ENCODE assay signal across 8 cellular contexts in genomic region chr3:146503459-146504202, GRCh38. TPM values are rescaled to one million over a fixed set of nuclear protein-coding genes. Genes with fewer than 3 reads are reported as not detected.
DNase-seq lines count a peak whose midpoint lies in the region; ATAC-seq and TF ChIP-seq lines count a peak whose summit lies in the region.

No MANE protein-coding gene starts in this region.

- ATAC-seq in GM18868 (IDR thresholded peaks at IDR 0.05; ENCODE audit: unreplicated experiment) = peak; percentile 98
- ATAC-seq in HG02981 (IDR thresholded peaks at IDR 0.05; ENCODE audit: unreplicated experiment) = peak; percentile 93
- ATAC-seq in esophagus mucosa = peak; percentile 82
- no peak for ATAC-seq in psoas muscle

- CTCF ChIA-PET in AG04449 (lab: Yijun Ruan, JAX) = interaction anchor here (1.0 kb wide), 1 partner anchor 11 kb away, joined by 4 read pairs; no protein-coding TSS in a partner anchor

- H3K9me3 ChIP-seq in testis (no peaks in the 10 kb centered on the region), psoas muscle (no peaks in the 10 kb centered on the region)

- DNase-seq in AG04449 (ENCODE audit: low read depth, low spot score) = peak; percentile 74
- DNase-seq in NCI-H526 treated with DMSO at 0.1 percent for 48 hours (lab: John Stamatoyannopoulos, UW) = peak; percentile 78
- DNase-seq in testis = no peak
- no peak for DNase-seq in activated T-cell treated with anti-CD3 and anti-CD28 coated beads, Interleukin-2, amount 50 U/mL, for 24 hours
- DNase-seq in psoas muscle = no peak

- intact Hi-C loops in testis (cut with DNase I; ENCODE audit: low total_unique reads) = no loop called here
- intact Hi-C loops in psoas muscle (cut with DNase I) = no loop called here

- TF ChIP-seq POLR2A in testis (IDR thresholded peaks at IDR 0.05) = no peak

- H3K4me3 ChIP-seq in AG04449 (ENCODE audit: low read depth, low read length) (no peak overlapping the region), testis (peak overlapping the region; percentile 20 to 25), psoas muscle (no peak overlapping the region)

- H3K9me3 Mint-ChIP-seq in activated T-cell treated with anti-CD3 and anti-CD28 coated beads, Interleukin-2, amount 50 U/mL, for 24 hours = no peaks in the 10 kb centered on the region

- H3K4me1 ChIP-seq in testis (no peaks in the 10 kb centered on the region), psoas muscle (no peaks in the 10 kb centered on the region)

- TF ChIP-seq CTCF in AG04449 (IDR thresholded peaks at IDR 0.05; ENCODE audit: insufficient read depth, low read length, missing control alignments) (no peak), testis (IDR thresholded peaks at IDR 0.05) (no peak), psoas muscle (IDR thresholded peaks at IDR 0.05) (no peak)

- WGBS in testis, 2 donors = 55 to 79% methylated on average over 12 of the region's 12 CpGs
- 81 to 87% (median 84%) methylated on average over 12 of the region's 12 CpGs for WGBS in psoas muscle, 3 donors

- H3K27ac ChIP-seq in testis = no peak overlapping the region
- no peak overlapping the region for H3K27ac ChIP-seq in psoas muscle

- no peaks in the 10 kb centered on the region for H3K27me3 Mint-ChIP-seq in activated T-cell treated with anti-CD3 and anti-CD28 coated beads, Interleukin-2, amount 50 U/mL, for 24 hours

- H3K36me3 Mint-ChIP-seq in activated T-cell treated with anti-CD3 and anti-CD28 coated beads, Interleukin-2, amount 50 U/mL, for 24 hours (ENCODE audit: low read depth) = no peaks in the 10 kb centered on the region

- peaks cover 21% of the 10 kb centered on the region for H3K4me1 Mint-ChIP-seq in activated T-cell treated with anti-CD3 and anti-CD28 coated beads, Interleukin-2, amount 50 U/mL, for 24 hours (ENCODE audit: low read depth)

- no peaks in the 10 kb centered on the region for H3K27me3 ChIP-seq in testis
- H3K27me3 ChIP-seq in psoas muscle (ENCODE audit: insufficient read depth in 3 of 3, low read length in 2 of 3) = no peaks in the 10 kb centered on the region

- H3K4me3 Mint-ChIP-seq in activated T-cell treated with anti-CD3 and anti-CD28 coated beads, Interleukin-2, amount 50 U/mL, for 24 hours = no peak overlapping the region

- POLR2A ChIA-PET in AG04449 (lab: Yijun Ruan, JAX) = no interaction called here

- no peaks in the 10 kb centered on the region for H3K36me3 ChIP-seq in testis (ENCODE audit: low read depth, missing control alignments)
- H3K36me3 ChIP-seq in psoas muscle (ENCODE audit: insufficient read depth in 1 of 2, low read depth in 1 of 2) = peaks cover 0 to 4% of the 10 kb centered on the region in 2 donors

- no peak overlapping the region for H3K27ac Mint-ChIP-seq in activated T-cell treated with anti-CD3 and anti-CD28 coated beads, Interleukin-2, amount 50 U/mL, for 24 hours

RNA-seq across cellular contexts. Expression of gene PLSCR2, which starts 34.3 kb away (rescaled TPM):
- total RNA-seq in esophagus mucosa (0.12 TPM), testis (1 to 10 TPM; 6.5 to 9.4 TPM), psoas muscle (not detected)
- polyA plus RNA-seq in testis (ENCODE audit: insufficient read depth, low read depth, low replicate concordance) (34.8 TPM), psoas muscle (not detected)

RNA-seq across cellular contexts. Expression of gene PLSCR1, which starts 40.8 kb away (rescaled TPM):
- total RNA-seq in esophagus mucosa = 60.1 TPM
- 10 to 100 TPM; 46.9 to 83.4 TPM for total RNA-seq in testis
- 32.1 TPM for polyA plus RNA-seq in testis (ENCODE audit: insufficient read depth, low read depth, low replicate concordance)
- total RNA-seq in psoas muscle = 10 to 100 TPM; 11.1 to 31.0 (median 21.0) TPM
- polyA plus RNA-seq in psoas muscle = 10 to 100 TPM in 1 of 3 donors, 1 to 10 TPM in 2; 7.1 to 13.1 (median 8.0) TPM

Comparison
In these comparisons a context has a peak if more than half of its experiments do, and no peak if none do; other contexts are left out.
1. DNase-seq: peak in AG04449 (single experiment) and NCI-H526 treated with DMSO at 0.1 percent for 48 hours (single experiment); none in testis (single experiment), activated T-cell treated with anti-CD3 and anti-CD28 coated beads, Interleukin-2, amount 50 U/mL, for 24 hours (single experiment) and psoas muscle (0 of 2).
2. H3K4me3 ChIP-seq: peak in testis (2 of 2); none in AG04449 (single experiment) and psoas muscle (single experiment).
3. ATAC-seq: peak in GM18868 (single experiment), HG02981 (single experiment) and esophagus mucosa (single experiment); none in psoas muscle (0 of 4).